ENCODE assay signal across 30 cellular contexts in the genomic region with DNA sequence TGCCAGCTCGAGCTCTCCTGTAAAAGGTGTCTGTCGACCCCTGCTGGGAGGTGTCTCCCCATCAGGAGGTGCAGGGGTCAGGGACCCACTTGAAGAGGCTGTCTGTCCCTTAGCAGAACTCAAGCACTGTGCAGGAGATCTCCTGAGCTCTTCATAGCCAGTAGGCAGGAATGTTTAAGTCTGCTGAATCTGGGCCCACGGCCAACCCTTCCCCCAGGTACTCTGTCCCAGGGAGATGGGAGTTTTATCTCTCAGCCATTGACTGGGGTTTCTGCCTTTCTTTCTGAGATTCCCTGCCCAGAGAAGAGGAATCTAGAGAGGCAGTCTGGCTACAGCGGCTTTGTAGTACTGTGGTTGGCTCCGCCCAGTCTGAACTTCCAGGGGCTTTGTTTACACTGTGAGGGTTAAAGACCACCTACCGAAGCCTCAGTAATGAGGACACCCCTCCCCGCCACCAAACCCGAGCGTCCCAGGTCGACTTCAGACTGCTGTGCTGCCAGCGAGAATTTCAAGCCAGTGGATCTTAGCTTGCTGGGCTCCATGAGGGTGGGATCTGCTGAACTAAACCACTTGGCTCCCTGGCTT.
"Had no signal": no experiment of that assay in that cellular context is flagged by ENCODE, and none has a peak within 500 bp of the region (broad histone marks: within the 10 kb centered on the region; RNA-seq: fewer than 3 reads in every experiment).

No MANE protein-coding gene starts in this region.

- H3K4me3 ChIP-seq: breast epithelium, esophagus muscularis mucosa, heart left ventricle, left ventricle myocardium inferior, lung, pancreas, prostate gland, sigmoid colon, thoracic aorta had no signal

- H3K27me3 Mint-ChIP-seq: activated CD4-positive, alpha-beta memory T cell treated with anti-CD3 and anti-CD28 coated beads, Interleukin-2, amount 10 ng/mL, durations not matched to agents 7 days and 5 days; activated CD4-positive, alpha-beta T cell treated with anti-CD3 and anti-CD28 coated beads, Interleukin-2, amount 10 ng/mL, durations not matched to agents 24 days and 14 days; central memory CD8-positive, alpha-beta T cell; dendritic cell treated with granulocyte-macrophage colony-stimulating factor and Interleukin-4, amounts not matched to agents 40 ng/mL and 50 ng/mL, for 4 days; naive B cell; stimulated activated naive CD8-positive, alpha-beta T cell treated with anti-CD3 and anti-CD28 coated beads, Interleukin-15, Interleukin-2, amounts not matched to agents 100 ng/mL and 50 ng/mL, for 24 hours had no signal

- H3K9me3 ChIP-seq: breast epithelium, pancreas, prostate gland, sigmoid colon, thoracic aorta had no signal

- H3K27me3 ChIP-seq: breast epithelium, esophagus muscularis mucosa, foreskin keratinocyte, heart left ventricle, pancreas, sigmoid colon had no signal

- H3K36me3 ChIP-seq: breast epithelium, esophagus muscularis mucosa, heart left ventricle, left ventricle myocardium inferior, pancreas, prostate gland, sigmoid colon, thoracic aorta, WERI-Rb-1 had no signal

- H3K4me1 ChIP-seq: breast epithelium, esophagus muscularis mucosa, foreskin keratinocyte, heart left ventricle, left ventricle myocardium inferior, pancreas, prostate gland, sigmoid colon had no signal

- H3K36me3 Mint-ChIP-seq: activated naive CD4-positive, alpha-beta T cell treated with anti-CD3 and anti-CD28 coated beads, Interleukin-2, amount 50 U/mL, for 72 hours; naive B cell; stimulated activated effector memory CD8-positive, alpha-beta T cell treated with anti-CD3 and anti-CD28 coated beads, Interleukin-12 subunit alpha, Interleukin-12 subunit beta, amount 100 ng/mL, for 72 hours had no signal

- H3K27ac ChIP-seq: breast epithelium, esophagus muscularis mucosa, foreskin keratinocyte, heart left ventricle, left ventricle myocardium inferior, pancreas, prostate gland, sigmoid colon, thoracic aorta, WERI-Rb-1 had no signal

- ATAC-seq: activated naive CD4-positive, alpha-beta T cell treated with anti-CD3 and anti-CD28 coated beads, Interleukin-2, amount 50 U/mL, for 72 hours; foreskin keratinocyte; heart left ventricle; pancreas; stimulated activated effector memory CD8-positive, alpha-beta T cell treated with anti-CD3 and anti-CD28 coated beads, Interleukin-12 subunit alpha, Interleukin-12 subunit beta, amount 100 ng/mL, for 72 hours had no signal

- H3K4me3 Mint-ChIP-seq: activated CD4-positive, alpha-beta memory T cell treated with anti-CD3 and anti-CD28 coated beads, Interleukin-2, amount 10 ng/mL, durations not matched to agents 7 days and 5 days; activated CD4-positive, alpha-beta T cell treated with anti-CD3 and anti-CD28 coated beads, Interleukin-2, amount 10 ng/mL, durations not matched to agents 24 days and 14 days; central memory CD8-positive, alpha-beta T cell; dendritic cell treated with granulocyte-macrophage colony-stimulating factor and Interleukin-4, amounts not matched to agents 40 ng/mL and 50 ng/mL, for 4 days; naive B cell; nephron progenitor cell; stimulated activated effector memory CD8-positive, alpha-beta T cell treated with anti-CD3 and anti-CD28 coated beads, Interleukin-12 subunit alpha, Interleukin-12 subunit beta, amount 100 ng/mL, for 72 hours; stimulated activated naive CD8-positive, alpha-beta T cell treated with anti-CD3 and anti-CD28 coated beads, Interleukin-15, Interleukin-2, amounts not matched to agents 100 ng/mL and 50 ng/mL, for 24 hours; T-helper 1 cell treated with Interleukin-12 subunit alpha and Interleukin-12 subunit beta and Interleukin-4 antibody, amounts not matched to agents 30 μg/mL and 1 μg/mL, for 36 hours had no signal

- H3K27ac Mint-ChIP-seq: activated CD4-positive, alpha-beta memory T cell treated with anti-CD3 and anti-CD28 coated beads, Interleukin-2, amount 10 ng/mL, durations not matched to agents 7 days and 5 days; activated CD4-positive, alpha-beta T cell treated with anti-CD3 and anti-CD28 coated beads, Interleukin-2, amount 10 ng/mL, durations not matched to agents 24 days and 14 days; activated naive CD4-positive, alpha-beta T cell treated with anti-CD3 and anti-CD28 coated beads, Interleukin-2, amount 50 U/mL, for 72 hours; activated T-helper 2 cell treated with anti-CD3 and anti-CD28 coated beads, Interferon-gamma antibody, Interleukin-2, Interleukin-4, amounts not matched to agents 10 μg/mL and 5 μg/mL and 100 μg/mL, durations not matched to agents 14 hours and 24 hours and 36 hours; dendritic cell treated with granulocyte-macrophage colony-stimulating factor and Interleukin-4, amounts not matched to agents 40 ng/mL and 50 ng/mL, for 4 days; naive B cell; nephron progenitor cell; stimulated activated effector memory CD8-positive, alpha-beta T cell treated with anti-CD3 and anti-CD28 coated beads, Interleukin-12 subunit alpha, Interleukin-12 subunit beta, amount 100 ng/mL, for 72 hours; stimulated activated naive CD8-positive, alpha-beta T cell treated with anti-CD3 and anti-CD28 coated beads, Interleukin-15, Interleukin-2, amounts not matched to agents 100 ng/mL and 50 ng/mL, for 24 hours; T-helper 1 cell treated with Interleukin-12 subunit alpha and Interleukin-12 subunit beta and Interleukin-4 antibody, amounts not matched to agents 30 μg/mL and 1 μg/mL, for 36 hours had no signal

- DNase-seq: activated CD4-positive, alpha-beta memory T cell treated with anti-CD3 and anti-CD28 coated beads, Interleukin-2, amount 10 ng/mL, durations not matched to agents 7 days and 5 days; activated CD4-positive, alpha-beta T cell treated with anti-CD3 and anti-CD28 coated beads, Interleukin-2, amount 10 ng/mL, durations not matched to agents 24 days and 14 days; activated CD4-positive, CD25-positive, alpha-beta regulatory T cell treated with anti-CD3 and anti-CD28 coated beads, Interleukin-2, amount 50 U/mL, for 72 hours; activated naive CD4-positive, alpha-beta T cell; activated T-cell treated with anti-CD3 and anti-CD28 coated beads, Interleukin-2, amount 50 U/mL, for 48 hours; foreskin keratinocyte; heart left ventricle; left ventricle myocardium inferior; naive B cell; nephron progenitor cell; nucleus accumbens; sigmoid colon; small intestine; stimulated activated CD4-positive, alpha-beta T cell treated with anti-CD3 and anti-CD28 coated beads, Interleukin-4, amount 100 ng/mL, for 24 hours; T-helper 9 cell; trophoblast cell; WERI-Rb-1 had no signal

- H3K4me1 Mint-ChIP-seq: activated CD4-positive, alpha-beta memory T cell treated with anti-CD3 and anti-CD28 coated beads, Interleukin-2, amount 10 ng/mL, durations not matched to agents 7 days and 5 days; activated CD4-positive, alpha-beta T cell treated with anti-CD3 and anti-CD28 coated beads, Interleukin-2, amount 10 ng/mL, durations not matched to agents 24 days and 14 days; central memory CD8-positive, alpha-beta T cell; naive B cell; stimulated activated effector memory CD8-positive, alpha-beta T cell treated with anti-CD3 and anti-CD28 coated beads, Interleukin-12 subunit alpha, Interleukin-12 subunit beta, amount 100 ng/mL, for 72 hours had no signal
